ENCODE assay signal across 8 cellular contexts in the genomic region with DNA sequence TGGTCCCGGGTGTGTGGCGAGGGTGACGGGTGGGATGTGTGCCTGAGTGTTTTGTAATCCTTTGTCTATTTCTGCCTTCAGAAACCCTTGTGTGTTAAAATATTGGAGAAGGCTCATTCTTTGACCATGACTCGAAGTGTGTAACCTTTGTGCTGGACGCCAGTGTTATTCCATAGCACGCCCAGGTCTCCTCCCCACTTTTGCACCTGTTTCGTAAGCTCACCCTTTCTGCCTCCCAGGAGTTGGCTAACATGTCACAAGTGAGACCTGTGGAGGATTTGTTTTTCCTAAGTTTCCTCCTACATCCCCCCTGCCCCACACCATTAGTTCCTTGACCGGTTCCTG. TPM values are rescaled to one million over a fixed set of nuclear protein-coding genes. Genes with fewer than 3 reads are reported as not detected.
A peak's percentile ranks its signal among the peaks of the same experiment; 100 is the strongest.
DNase-seq lines count a peak whose midpoint lies in the region; ATAC-seq, FAIRE-seq and TF ChIP-seq lines count a peak whose summit lies in the region.

No MANE protein-coding gene starts in this region.

- POLR2A ChIA-PET in AG04450 (lab: Yijun Ruan, JAX), result interaction anchor here (0.8 to 5.0 kb wide), 6 partner anchors 10 to 387 kb away, joined by 3 to 80 read pairs (median 6); partner anchors contain the start of genes MED17 and PANX1

- no peak for TF ChIP-seq CTCF in AG04450 (IDR thresholded peaks at IDR 0.05; ENCODE audit: low read depth, low read length)
- no peak for TF ChIP-seq CTCF in endodermal cell (conservative IDR thresholded peaks at IDR 0.05)

- H3K27me3 ChIP-seq in AG04450 (ENCODE audit: control insufficient read depth, insufficient read depth, low read length) (no peaks in the 10 kb centered on the region), endodermal cell (ENCODE audit: control insufficient read depth, insufficient read depth, low read length, poor library complexity, severe bottlenecking) (no peaks in the 10 kb centered on the region)

- peak overlapping the region; percentile 99 for H3K9ac ChIP-seq in endodermal cell (ENCODE audit: extremely low read depth, low read length, poor library complexity, severe bottlenecking)

- H3K27ac Mint-ChIP-seq in endodermal cell, result peak overlapping the region; percentile 100

- DNase-seq in AG04450 (ENCODE audit: low read depth, low spot score) (no peak), GM12892 (ENCODE audit: insufficient read length) (peak; percentile 29), RPMI8226 (peak; percentile 58), endodermal cell (no peak), mucosa of gallbladder (ENCODE audit: low spot score) (peak; percentile 54), NCI-H2107 (lab: John Stamatoyannopoulos, UW) (no peak), medulla oblongata (ENCODE audit: extremely low spot score) (no peak)

- no peaks in the 10 kb centered on the region for H3K9me3 Mint-ChIP-seq in endodermal cell

- ATAC-seq in HG03097 (IDR thresholded peaks at IDR 0.05; ENCODE audit: low FRiP score, unreplicated experiment), result peak; percentile 5

- H3K4me1 Mint-ChIP-seq in endodermal cell, result peaks cover 43% of the 10 kb centered on the region

- no peak for TF ChIP-seq POLR2A in GM12892 (IDR thresholded peaks at IDR 0.05; ENCODE audit: low read depth, low read length)

- H3K36me3 ChIP-seq in endodermal cell (ENCODE audit: control insufficient read depth, insufficient read depth, low read length), result peaks cover 36% of the 10 kb centered on the region

- peaks cover 37% of the 10 kb centered on the region for H3K36me3 Mint-ChIP-seq in endodermal cell (ENCODE audit: low read depth)

- H3K27ac ChIP-seq in AG04450 (ENCODE audit: low read depth, low read length), result peak overlapping the region; percentile 96
- peak overlapping the region; percentile 10 for H3K27ac ChIP-seq in endodermal cell (ENCODE audit: low read depth, low read length)

- no peak for FAIRE-seq in GM12892 (lab: Jason Lieb, UNC)

- H3K27me3 Mint-ChIP-seq in endodermal cell (ENCODE audit: insufficient read depth), result no peaks in the 10 kb centered on the region

- 0 to 2% methylated on average over 3 to 7 of the region's 8 CpGs for WGBS in endodermal cell (ENCODE audit: insufficient coverage in 1 of 2, insufficient read length in 1 of 2), 2 experiments

- CTCF ChIA-PET in AG04450 (lab: Charles Lee), result interaction anchor here (0.8 to 1.6 kb wide), 5 partner anchors 14 to 153 kb away, joined by 3 to 4 read pairs (median 3); partner anchors contain the start of gene MED17

- H3K9me3 ChIP-seq in AG04450 (ENCODE audit: control insufficient read depth, insufficient read depth, low read length) (no peaks in the 10 kb centered on the region; the same call in 1 of the 2 replicates), endodermal cell (ENCODE audit: control insufficient read depth, low read length) (no peaks in the 10 kb centered on the region)

- peak overlapping the region; percentile 99 for H3K4me3 Mint-ChIP-seq in endodermal cell

- H3K4me3 ChIP-seq in AG04450 (ENCODE audit: low read depth, low read length), result peak overlapping the region; percentile 74
- H3K4me3 ChIP-seq in endodermal cell (ENCODE audit: low read length), result peak overlapping the region; percentile 87

- H3K4me1 ChIP-seq in endodermal cell (ENCODE audit: control insufficient read depth, insufficient read depth, low read length), result peaks cover 11% of the 10 kb centered on the region

RNA-seq across cellular contexts. Expression of gene C11orf54, which starts 0.4 kb away (rescaled TPM):
- polyA plus RNA-seq in AG04450 (2011; rRNA removed), result 21.2 and 28.0 TPM in 2 replicates
- polyA minus RNA-seq in AG04450 (2011; rRNA and poly(A)+ RNA removed), result 5.6 and 8.9 TPM in 2 replicates
- 28.9 TPM for polyA plus RNA-seq in GM12892 (2012; ENCODE audit: missing spikeins)
- total RNA-seq in endodermal cell (10 to 100 TPM; 18.8 to 33.6 TPM), mucosa of gallbladder (124 TPM)
- 37.0 TPM for polyA plus RNA-seq in endodermal cell (2013, experiment 1 of 2)
- 32.8 TPM for polyA plus RNA-seq in endodermal cell (2013, experiment 2 of 2)

RNA-seq across cellular contexts. Expression of gene TAF1D, which starts 0.6 kb away (rescaled TPM):
- 106 and 151 TPM in 2 replicates for polyA plus RNA-seq in AG04450 (2011; rRNA removed)
- polyA minus RNA-seq in AG04450 (2011; rRNA and poly(A)+ RNA removed), result 51.2 and 87.5 TPM in 2 replicates
- polyA plus RNA-seq in GM12892 (2012; ENCODE audit: missing spikeins), result 181 TPM
- total RNA-seq in endodermal cell (100 to 1,000 TPM; 195 to 231 TPM), mucosa of gallbladder (85.1 TPM)
- polyA plus RNA-seq in endodermal cell (2013, experiment 1 of 2), result 238 TPM
- polyA plus RNA-seq in endodermal cell (2013, experiment 2 of 2), result 234 TPM

RNA-seq across cellular contexts. Expression of gene MED17, which starts 42.2 kb away (rescaled TPM):
- polyA plus RNA-seq in AG04450 (2011; rRNA removed), result 18.6 and 23.1 TPM in 2 replicates
- 13.2 and 21.7 TPM in 2 replicates for polyA minus RNA-seq in AG04450 (2011; rRNA and poly(A)+ RNA removed)
- polyA plus RNA-seq in GM12892 (2012; ENCODE audit: missing spikeins), result 19.8 TPM
- total RNA-seq in endodermal cell (10 to 100 TPM; 40.6 to 46.2 TPM), mucosa of gallbladder (36.5 TPM)
- 41.1 TPM for polyA plus RNA-seq in endodermal cell (2013, experiment 1 of 2)
- 41.4 TPM for polyA plus RNA-seq in endodermal cell (2013, experiment 2 of 2)

Comparison
In these comparisons a context has a peak if more than half of its experiments do, and no peak if none do; other contexts are left out.
1. DNase-seq: peak in GM12892 (single experiment), RPMI8226 (single experiment) and mucosa of gallbladder (single experiment); none in AG04450 (single experiment), endodermal cell (single experiment), NCI-H2107 (single experiment) and medulla oblongata (single experiment).